27 cellular contexts compared by ENCODE assay signal in the genomic region with DNA sequence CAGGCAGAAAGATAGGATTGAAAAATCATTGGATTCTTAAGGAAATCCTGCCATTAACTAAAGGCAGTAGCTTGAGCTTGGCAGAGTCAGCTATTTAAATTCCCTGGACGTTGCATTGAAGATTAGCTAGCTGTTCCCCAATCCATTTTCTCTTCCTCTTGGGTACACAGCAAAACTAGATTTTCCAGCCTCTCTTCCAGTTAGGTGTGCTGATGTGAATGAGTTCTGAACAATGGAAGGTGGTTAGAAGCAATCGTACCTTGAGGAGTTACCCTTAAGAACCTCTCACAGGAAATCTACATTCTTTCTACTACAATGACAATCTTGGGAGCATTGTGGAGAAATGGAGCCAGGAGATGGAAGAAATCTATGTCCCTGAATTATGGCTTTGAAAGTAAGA.
"Had no signal": no experiment of that assay in that cellular context is flagged by ENCODE, and none has a peak within 500 bp of the region (broad histone marks: within the 10 kb centered on the region; RNA-seq: fewer than 3 reads in every experiment).

No MANE protein-coding gene starts in this region.

- H3K36me3 ChIP-seq: gastrocnemius medialis, neutrophil, pancreas, right atrium auricular region, suprapubic skin, transverse colon had no signal

- ATAC-seq: effector memory CD8-positive, alpha-beta T cell; gastrocnemius medialis; mucosa of descending colon; natural killer cell treated with Interleukin-12 subunit alpha and Interleukin-12 subunit beta and Interleukin-15 and Interleukin-18, amount 100 ng/mL, for 72 hours; pancreas; sciatic nerve; stimulated activated naive CD8-positive, alpha-beta T cell treated with anti-CD3 and anti-CD28 coated beads, Interleukin-15, amount 100 ng/mL, for 72 hours had no signal

- H3K9me3 Mint-ChIP-seq: effector memory CD8-positive, alpha-beta T cell; natural killer cell treated with Interleukin-12 subunit alpha and Interleukin-12 subunit beta and Interleukin-15 and Interleukin-18, amount 100 ng/mL, for 72 hours; stimulated activated naive CD8-positive, alpha-beta T cell treated with anti-CD3 and anti-CD28 coated beads, Interleukin-15, amount 100 ng/mL, for 72 hours had no signal

- FAIRE-seq: endometrium, keratinocyte, pancreas had no signal

- H3K4me1 Mint-ChIP-seq: mesothelial cell of epicardium; neural crest cell; stimulated activated naive CD8-positive, alpha-beta T cell treated with anti-CD3 and anti-CD28 coated beads, Interleukin-15, amount 100 ng/mL, for 72 hours had no signal

- H3K4me2 ChIP-seq: smooth muscle cell had no signal

- H3K27ac ChIP-seq: gastrocnemius medialis, neutrophil, pancreas, right atrium auricular region, suprapubic skin, transverse colon had no signal

- DNase-seq: cerebellar nuclear complex; cortex of kidney; effector memory CD8-positive, alpha-beta T cell; gastrocnemius medialis; head of caudate nucleus; mesenchymal stem cell; mucosa of descending colon; naive B cell; pancreas; stimulated activated CD4-positive, alpha-beta T cell treated with anti-CD3 and anti-CD28 coated beads, Interleukin-12 subunit alpha, Interleukin-12 subunit beta, amount 100 ng/mL, for 4 hours; stimulated activated CD4-positive, alpha-beta T cell treated with anti-CD3 and anti-CD28 coated beads, Interleukin-1b, Interleukin-23, amount 100 ng/mL, for 48 hours; stimulated activated CD4-positive, alpha-beta T cell treated with anti-CD3 and anti-CD28 coated beads, Interleukin-4, amount 100 ng/mL, for 1 hour; stimulated activated CD8-positive, alpha-beta memory T cell treated with anti-CD3 and anti-CD28 coated beads, Interleukin-4, amount 100 ng/mL, for 48 hours; stimulated activated naive CD4-positive, alpha-beta T cell; stimulated activated naive CD8-positive, alpha-beta T cell treated with anti-CD3 and anti-CD28 coated beads, Interleukin-15, amount 100 ng/mL, for 72 hours; transverse colon had no signal

- H3K27me3 Mint-ChIP-seq: effector memory CD8-positive, alpha-beta T cell; naive B cell; natural killer cell treated with Interleukin-12 subunit alpha and Interleukin-12 subunit beta and Interleukin-15 and Interleukin-18, amount 100 ng/mL, for 72 hours; progenitor cell of endocrine pancreas; stimulated activated naive CD8-positive, alpha-beta T cell treated with anti-CD3 and anti-CD28 coated beads, Interleukin-15, amount 100 ng/mL, for 72 hours had no signal

- H3K36me3 Mint-ChIP-seq: mesothelial cell of epicardium; naive B cell; natural killer cell treated with Interleukin-12 subunit alpha and Interleukin-12 subunit beta and Interleukin-15 and Interleukin-18, amount 100 ng/mL, for 72 hours had no signal

- H3K4me3 ChIP-seq: gastrocnemius medialis, mucosa of descending colon, pancreas, right atrium auricular region, smooth muscle cell, suprapubic skin, transverse colon had no signal

- H3K4me1 ChIP-seq: gastrocnemius medialis, pancreas, right atrium auricular region, suprapubic skin had no signal

- H3K9me3 ChIP-seq: gastrocnemius medialis, neutrophil, pancreas, right atrium auricular region, suprapubic skin, transverse colon had no signal

- H3K4me3 Mint-ChIP-seq: effector memory CD8-positive, alpha-beta T cell; mesothelial cell of epicardium; naive B cell; natural killer cell treated with Interleukin-12 subunit alpha and Interleukin-12 subunit beta and Interleukin-15 and Interleukin-18, amount 100 ng/mL, for 72 hours; neural crest cell; stimulated activated naive CD8-positive, alpha-beta T cell treated with anti-CD3 and anti-CD28 coated beads, Interleukin-15, amount 100 ng/mL, for 72 hours had no signal

- H3K27me3 ChIP-seq: gastrocnemius medialis, neutrophil, pancreas, right atrium auricular region, suprapubic skin, transverse colon had no signal

- H3K27ac Mint-ChIP-seq: effector memory CD8-positive, alpha-beta T cell; mesothelial cell of epicardium; naive B cell; natural killer cell treated with Interleukin-12 subunit alpha and Interleukin-12 subunit beta and Interleukin-15 and Interleukin-18, amount 100 ng/mL, for 72 hours; progenitor cell of endocrine pancreas; stimulated activated naive CD8-positive, alpha-beta T cell treated with anti-CD3 and anti-CD28 coated beads, Interleukin-15, amount 100 ng/mL, for 72 hours had no signal
